8 cellular contexts compared by ENCODE assay signal in the genomic region with DNA sequence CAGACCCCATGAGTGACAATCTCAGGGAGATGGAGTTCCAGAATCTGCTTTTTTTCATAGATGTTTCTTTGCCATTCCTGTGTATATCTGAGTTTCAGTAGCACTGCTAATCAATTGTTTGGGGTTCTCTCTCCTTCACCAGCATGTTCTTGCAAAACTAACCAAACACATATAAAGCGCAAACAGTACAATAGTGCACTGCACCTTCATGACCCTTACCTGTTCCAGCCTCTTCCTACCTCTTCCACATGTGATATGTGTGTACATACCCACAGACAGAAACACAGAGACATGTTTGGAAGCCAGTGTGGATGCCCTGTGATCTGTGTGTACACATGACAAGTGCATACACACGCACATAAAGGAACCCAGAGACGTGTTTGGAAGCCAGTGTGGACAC. TPM values are rescaled to one million over a fixed set of nuclear protein-coding genes. Genes with fewer than 3 reads are reported as not detected.
DNase-seq lines count a peak whose midpoint lies in the region; ATAC-seq, FAIRE-seq and TF ChIP-seq lines count a peak whose summit lies in the region.

No MANE protein-coding gene starts in this region.

- no peaks in the 10 kb centered on the region for H3K27me3 ChIP-seq in HL-60 (ENCODE audit: insufficient read depth, poor library complexity, severe bottlenecking)
- no peaks in the 10 kb centered on the region for H3K27me3 ChIP-seq in brain microvascular endothelial cell (replicated peaks)
- no peaks in the 10 kb centered on the region for H3K27me3 ChIP-seq in testis

- TF ChIP-seq POLR2A in testis (IDR thresholded peaks at IDR 0.05) = no peak

- no peaks in the 10 kb centered on the region for H3K9me3 ChIP-seq in testis

- H3K27me3 Mint-ChIP-seq in mesothelial cell of epicardium (ENCODE audit: low read depth) = no peaks in the 10 kb centered on the region

- H3K4me1 ChIP-seq in testis = no peaks in the 10 kb centered on the region

- peaks cover 1% of the 10 kb centered on the region for H3K36me3 Mint-ChIP-seq in mesothelial cell of epicardium

- WGBS in testis, 2 donors = 66 to 75% methylated on average over 3 of the region's 3 CpGs

- in situ Hi-C loops in brain microvascular endothelial cell (cut with HindIII; ENCODE audit: low pct_ligation_motif_present, low sequenced_read_pairs) = no loop called here

- no peak for FAIRE-seq in RCC 7860 (lab: Jason Lieb, UNC)

- H3K9me3 Mint-ChIP-seq in mesothelial cell of epicardium = peaks cover 2% of the 10 kb centered on the region

- no peak for DNase-seq in AG09309 (ENCODE audit: low read depth)
- no peak for DNase-seq in HL-60 (ENCODE audit: low read depth in 1 of 2, low spot score in 1 of 2)
- DNase-seq in brain microvascular endothelial cell = no peak
- no peak for DNase-seq in mesothelial cell of epicardium (ENCODE audit: low spot score in 2 of 2, unreplicated experiment in 2 of 2)
- DNase-seq in testis = no peak
- DNase-seq in RCC 7860 (ENCODE audit: low spot score) = no peak

- H3K27ac ChIP-seq in HL-60 (replicated peaks) (no peak overlapping the region), brain microvascular endothelial cell (no peak overlapping the region), testis (no peak overlapping the region)

- peaks cover 30% of the 10 kb centered on the region for H3K4me1 Mint-ChIP-seq in mesothelial cell of epicardium

- peak overlapping the region; percentile 87 for H3K4me3 Mint-ChIP-seq in mesothelial cell of epicardium

- H3K4me3 ChIP-seq in AG09309 (ENCODE audit: control insufficient read depth, low read depth, low read length) (peak overlapping the region; percentile 61), HL-60 (replicated peaks; ENCODE audit: insufficient read depth, low read length) (peak overlapping the region; percentile 97), brain microvascular endothelial cell (ENCODE audit: low read depth, low read length) (peak overlapping the region; percentile 80), testis (no peak overlapping the region)

- intact Hi-C loops in testis (cut with DNase I; ENCODE audit: low total_unique reads) = no loop called here

- TF ChIP-seq CTCF in AG09309 (IDR thresholded peaks at IDR 0.05; ENCODE audit: control insufficient read depth, insufficient read depth, low read depth, low read length, missing control alignments) (no peak), HL-60 (IDR thresholded peaks at IDR 0.05; ENCODE audit: insufficient read depth, low read length) (no peak), brain microvascular endothelial cell (IDR thresholded peaks at IDR 0.05; ENCODE audit: low read depth, low read length, missing control alignments) (no peak), mesothelial cell of epicardium (IDR thresholded peaks at IDR 0.05; ENCODE audit: unreplicated experiment) (no peak), testis (IDR thresholded peaks at IDR 0.05) (no peak)

- H3K36me3 ChIP-seq in brain microvascular endothelial cell (replicated peaks) (no peaks in the 10 kb centered on the region), testis (ENCODE audit: low read depth, missing control alignments) (no peaks in the 10 kb centered on the region)

- H3K27ac Mint-ChIP-seq in mesothelial cell of epicardium = peak overlapping the region; percentile 0

- ATAC-seq in GM21447 (IDR thresholded peaks at IDR 0.05; ENCODE audit: unreplicated experiment) (no peak), GM21381 (IDR thresholded peaks at IDR 0.05; ENCODE audit: unreplicated experiment) (no peak)

RNA-seq across cellular contexts. Expression of gene CEP43, which starts 1.8 kb away (rescaled TPM):
- total RNA-seq in mesothelial cell of epicardium (24.9 to 27.9 TPM (median 27.5 TPM) in 3 replicates), testis (100 to 1,000 TPM in 1 of 2 donors, 10 to 100 TPM in 1; 67.0 to 129 TPM)
- polyA plus RNA-seq in testis (ENCODE audit: insufficient read depth, low read depth, low replicate concordance) = 105 TPM

RNA-seq across cellular contexts. Expression of gene RNASET2, which starts 41.0 kb away (rescaled TPM):
- total RNA-seq in mesothelial cell of epicardium (37.0 to 42.3 TPM (median 41.5 TPM) in 3 replicates), testis (10 to 100 TPM; 50.2 to 56.1 TPM)
- polyA plus RNA-seq in testis (ENCODE audit: insufficient read depth, low read depth, low replicate concordance) = 44.5 TPM

Comparison
In these comparisons a context has a peak if more than half of its experiments do, and no peak if none do; other contexts are left out.
1. H3K4me3 ChIP-seq: peak in AG09309 (single experiment), HL-60 (single experiment) and brain microvascular endothelial cell (single experiment); none in testis (0 of 2).